In genomic region chr2:233974530-233975071, GRCh38 we compare ENCODE assay signal across 8 cellular contexts. TPM values are rescaled to one million over a fixed set of nuclear protein-coding genes. Genes with fewer than 3 reads are reported as not detected.
A peak's percentile ranks its signal among the peaks of the same experiment; 100 is the strongest.
DNase-seq lines count a peak whose midpoint lies in the region; ATAC-seq and TF ChIP-seq lines count a peak whose summit lies in the region.

No MANE protein-coding gene starts in this region.

- no peak overlapping the region for H3K27ac Mint-ChIP-seq in activated T-cell treated with anti-CD3 and anti-CD28 coated beads, Interleukin-2, amount 50 U/mL, for 72 hours
- H3K27ac Mint-ChIP-seq in activated T-cell treated with anti-CD3 and anti-CD28 coated beads, Interleukin-2, amount 50 U/mL, for 24 hours, result no peak overlapping the region
- H3K27ac Mint-ChIP-seq in neural progenitor cell, result no peak overlapping the region

- no peaks in the 10 kb centered on the region for H3K9me3 Mint-ChIP-seq in activated T-cell treated with anti-CD3 and anti-CD28 coated beads, Interleukin-2, amount 50 U/mL, for 72 hours
- H3K9me3 Mint-ChIP-seq in activated T-cell treated with anti-CD3 and anti-CD28 coated beads, Interleukin-2, amount 50 U/mL, for 24 hours, result no peaks in the 10 kb centered on the region
- peaks cover 10% of the 10 kb centered on the region for H3K9me3 Mint-ChIP-seq in neural progenitor cell

- H4K20me1 ChIP-seq in neural progenitor cell (ENCODE audit: low read depth), result no peaks in the 10 kb centered on the region

- H3K4me2 ChIP-seq in neural progenitor cell, result no peak overlapping the region

- H3K36me3 Mint-ChIP-seq in activated T-cell treated with anti-CD3 and anti-CD28 coated beads, Interleukin-2, amount 50 U/mL, for 72 hours (ENCODE audit: insufficient read depth in 2 of 2), result no peaks in the 10 kb centered on the region
- no peaks in the 10 kb centered on the region for H3K36me3 Mint-ChIP-seq in activated T-cell treated with anti-CD3 and anti-CD28 coated beads, Interleukin-2, amount 50 U/mL, for 24 hours (ENCODE audit: low read depth)
- no peaks in the 10 kb centered on the region for H3K36me3 Mint-ChIP-seq in neural progenitor cell

- peaks cover 9% of the 10 kb centered on the region for H3K4me1 ChIP-seq in neural progenitor cell

- peak; percentile 81 to 83 for ATAC-seq in activated T-cell treated with anti-CD3 and anti-CD28 coated beads, Interleukin-2, amount 50 U/mL, for 72 hours (replicated peaks in 1 of 2)
- ATAC-seq in stimulated activated naive CD8-positive, alpha-beta T cell treated with anti-CD3 and anti-CD28 coated beads, Interleukin-15, Interleukin-2, amounts not matched to agents 100 U/mL and 50 U/mL, for 24 hours, result peak; percentile 85
- ATAC-seq in HG02884 (IDR thresholded peaks at IDR 0.05; ENCODE audit: unreplicated experiment), result no peak

- no peaks in the 10 kb centered on the region for H3K9me3 ChIP-seq in neural progenitor cell (ENCODE audit: low read depth)

- H3K27ac ChIP-seq in neural progenitor cell, result no peak overlapping the region

- no peak overlapping the region for H3K4me3 Mint-ChIP-seq in activated T-cell treated with anti-CD3 and anti-CD28 coated beads, Interleukin-2, amount 50 U/mL, for 72 hours
- no peak overlapping the region for H3K4me3 Mint-ChIP-seq in activated T-cell treated with anti-CD3 and anti-CD28 coated beads, Interleukin-2, amount 50 U/mL, for 24 hours
- no peak overlapping the region for H3K4me3 Mint-ChIP-seq in neural progenitor cell

- peaks cover 20% of the 10 kb centered on the region for H3K4me1 Mint-ChIP-seq in activated T-cell treated with anti-CD3 and anti-CD28 coated beads, Interleukin-2, amount 50 U/mL, for 72 hours (ENCODE audit: low read depth)
- peaks cover 34% of the 10 kb centered on the region for H3K4me1 Mint-ChIP-seq in activated T-cell treated with anti-CD3 and anti-CD28 coated beads, Interleukin-2, amount 50 U/mL, for 24 hours (ENCODE audit: low read depth)
- peaks cover 21% of the 10 kb centered on the region for H3K4me1 Mint-ChIP-seq in neural progenitor cell

- no peaks in the 10 kb centered on the region for H3K79me2 ChIP-seq in neural progenitor cell (ENCODE audit: low read depth)

- peaks cover 9% of the 10 kb centered on the region for H3F3A ChIP-seq in neural progenitor cell (ENCODE audit: low read depth)

- no peaks in the 10 kb centered on the region for H3K27me3 Mint-ChIP-seq in activated T-cell treated with anti-CD3 and anti-CD28 coated beads, Interleukin-2, amount 50 U/mL, for 72 hours (ENCODE audit: low read depth)
- H3K27me3 Mint-ChIP-seq in activated T-cell treated with anti-CD3 and anti-CD28 coated beads, Interleukin-2, amount 50 U/mL, for 24 hours, result no peaks in the 10 kb centered on the region
- peaks cover 2% of the 10 kb centered on the region for H3K27me3 Mint-ChIP-seq in neural progenitor cell (ENCODE audit: insufficient read depth, low read depth)

- H3K27me3 ChIP-seq in neural progenitor cell, result no peaks in the 10 kb centered on the region

- H3K36me3 ChIP-seq in neural progenitor cell, result no peaks in the 10 kb centered on the region

- H3K9ac ChIP-seq in neural progenitor cell, result no peak overlapping the region

- peak; percentile 11 to 15 for DNase-seq in activated T-cell treated with anti-CD3 and anti-CD28 coated beads, Interleukin-2, amount 50 U/mL, for 72 hours
- no peak for DNase-seq in activated T-cell treated with anti-CD3 and anti-CD28 coated beads, Interleukin-2, amount 50 U/mL, for 24 hours
- peak; percentile 79 for DNase-seq in SHP77 treated with DMSO at 0.1 percent for 48 hours (lab: John Stamatoyannopoulos, UW)
- DNase-seq in fibroblast of villous mesenchyme (ENCODE audit: low read depth), result peak; percentile 81
- DNase-seq in stimulated activated naive CD8-positive, alpha-beta T cell treated with anti-CD3 and anti-CD28 coated beads, Interleukin-15, Interleukin-2, amounts not matched to agents 100 U/mL and 50 U/mL, for 24 hours, result peak; percentile 21
- no peak for DNase-seq in epidermal melanocyte (ENCODE audit: insufficient read length, low spot score)
- no peak for DNase-seq in neural progenitor cell (ENCODE audit: low spot score)

- TF ChIP-seq CTCF in fibroblast of villous mesenchyme (IDR thresholded peaks at IDR 0.05; ENCODE audit: insufficient read depth, low read depth, low read length) (no peak), neural progenitor cell (IDR thresholded peaks at IDR 0.05) (no peak)

- no peak overlapping the region for H2AFZ ChIP-seq in neural progenitor cell (replicated peaks)

- H3K4me3 ChIP-seq in fibroblast of villous mesenchyme (ENCODE audit: low read depth, low read length), result no peak overlapping the region
- H3K4me3 ChIP-seq in neural progenitor cell, result no peak overlapping the region

RNA-seq across cellular contexts. Expression of gene TRPM8, which starts 57.4 kb away (rescaled TPM):
- total RNA-seq in activated T-cell treated with anti-CD3 and anti-CD28 coated beads, Interleukin-2, amount 50 U/mL, for 72 hours, result not detected
- total RNA-seq in fibroblast of villous mesenchyme, result not detected in 2 replicates
- 4.9 and 7.5 TPM in 2 replicates for total RNA-seq in neural progenitor cell (ENCODE audit: low replicate concordance)

Comparison
In these comparisons a context has a peak if more than half of its experiments do, and no peak if none do; other contexts are left out.
1. DNase-seq: peak in activated T-cell treated with anti-CD3 and anti-CD28 coated beads, Interleukin-2, amount 50 U/mL, for 72 hours (2 of 2), SHP77 treated with DMSO at 0.1 percent for 48 hours (single experiment), fibroblast of villous mesenchyme (single experiment) and stimulated activated naive CD8-positive, alpha-beta T cell treated with anti-CD3 and anti-CD28 coated beads, Interleukin-15, Interleukin-2, amounts not matched to agents 100 U/mL and 50 U/mL, for 24 hours (single experiment); none in activated T-cell treated with anti-CD3 and anti-CD28 coated beads, Interleukin-2, amount 50 U/mL, for 24 hours (single experiment), epidermal melanocyte (single experiment) and neural progenitor cell (single experiment).